10 cellular contexts compared by ENCODE assay signal in the genomic region with DNA sequence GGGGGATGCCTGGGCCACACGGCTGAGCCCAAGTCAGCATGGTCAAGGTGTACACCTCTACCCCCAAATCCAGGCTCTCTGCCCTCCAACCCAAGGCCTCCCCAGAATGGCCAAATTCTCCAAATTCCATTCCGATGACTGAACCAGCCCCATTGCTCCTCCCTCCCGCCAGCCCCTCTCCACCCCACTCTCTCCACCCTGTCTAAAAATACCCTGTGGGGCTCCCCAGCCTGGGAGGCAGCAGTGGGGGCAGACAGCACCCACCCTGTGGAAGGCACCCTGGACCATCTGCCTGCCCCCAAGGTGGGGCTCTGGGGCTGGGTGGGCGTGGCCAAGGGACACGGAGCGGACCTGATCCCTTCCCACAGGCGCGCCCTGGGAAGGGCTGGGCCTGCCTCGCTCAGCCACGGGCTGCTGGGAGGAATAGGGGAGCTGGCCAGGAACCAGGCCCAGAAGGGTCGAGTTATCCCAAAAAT. TPM values are rescaled to one million over a fixed set of nuclear protein-coding genes. Genes with fewer than 3 reads are reported as not detected.
DNase-seq lines count a peak whose midpoint lies in the region; ATAC-seq and TF ChIP-seq lines count a peak whose summit lies in the region.
"Had no signal": no experiment of that assay in that cellular context is flagged by ENCODE, and none has a peak within 500 bp of the region (broad histone marks: within the 10 kb centered on the region; RNA-seq: fewer than 3 reads in every experiment).

No MANE protein-coding gene starts in this region.

- H3K27me3 Mint-ChIP-seq in T-cell: no peaks in the 10 kb centered on the region

- ATAC-seq in T-cell (replicated peaks in 1 of 4) (no peak), GM18870 (IDR thresholded peaks at IDR 0.05; ENCODE audit: unreplicated experiment) (no peak), GM18520 (IDR thresholded peaks at IDR 0.05; ENCODE audit: unreplicated experiment) (no peak)

- H3K36me3 Mint-ChIP-seq in T-cell: no peaks in the 10 kb centered on the region

- H3K9me3 Mint-ChIP-seq in T-cell: no peaks in the 10 kb centered on the region

- TF ChIP-seq CTCF in HEK293 (tag by site-specific recombination; IDR thresholded peaks at IDR 0.05) (no peak), stomach (IDR thresholded peaks at IDR 0.05) (no peak)

- no peak for TF ChIP-seq EP300 in stomach (IDR thresholded peaks at IDR 0.05)

- H3K9me3 ChIP-seq in HEK293 (ENCODE audit: control insufficient read depth, insufficient read depth, low read depth, low read length): no peaks in the 10 kb centered on the region
- no peaks in the 10 kb centered on the region for H3K9me3 ChIP-seq in stomach

- no peak overlapping the region for H3K27ac Mint-ChIP-seq in T-cell

- H3K4me1 ChIP-seq in HEK293 (ENCODE audit: control insufficient read depth, insufficient read depth, low read length) (peaks cover 9% of the 10 kb centered on the region), stomach (peaks cover 45 to 76% (median 61%) of the 10 kb centered on the region in 4 donors)

- CTCF ChIA-PET in HEK293 (lab: Yijun Ruan, JAX) (interaction anchor here (0.6 to 1.2 kb wide), 3 partner anchors 9 to 144 kb away, joined by 3 to 4 read pairs (median 3); no protein-coding TSS in a partner anchor), T-cell (lab: Charles Lee) (no interaction called here)

- TF ChIP-seq POLR2A in stomach (IDR thresholded peaks at IDR 0.05): no peak

- DNase-seq in astrocyte of the hippocampus (ENCODE audit: low read depth, low spot score) (peak; percentile 78), islet precursor cell (peak; percentile 91), stomach (peak; percentile 52), T-cell (no peak), UCSD-AML1 (lab: John Stamatoyannopoulos, UW; ENCODE audit: unreplicated experiment) (no peak)

- no peaks in the 10 kb centered on the region for H3K27me3 ChIP-seq in stomach

- 40 to 47% (median 45%) methylated on average over 4 to 11 of the region's 11 CpGs for WGBS in stomach, 5 donors

- peaks cover 0 to 3% (median 2%) of the 10 kb centered on the region in 3 donors for H3K4me1 Mint-ChIP-seq in T-cell

- H3K4me3 ChIP-seq in HEK293 (ENCODE audit: low read depth, low read length): no peak overlapping the region
- peak overlapping the region; percentile 22 to 32 (median 28) for H3K4me3 ChIP-seq in stomach
- H3K4me3 ChIP-seq: SK-N-MC had no signal

- no peak overlapping the region for H3K4me3 Mint-ChIP-seq in T-cell

- H3K36me3 ChIP-seq in HEK293 (ENCODE audit: control insufficient read depth in 2 of 2, insufficient read depth in 1 of 2, low read length in 2 of 2) (peaks cover 0 to 19% of the 10 kb centered on the region in 2 experiments; a peak in 1 of 3 replicates), stomach (peaks cover 0 to 37% (median 28%) of the 10 kb centered on the region in 4 donors)

- H3K27ac ChIP-seq in HEK293 (ENCODE audit: extremely low read depth, low read depth, low read length): no peak overlapping the region
- H3K27ac ChIP-seq in stomach: peak overlapping the region; percentile 73 to 98 (median 89)
- H3K27ac ChIP-seq: SK-N-MC had no signal

- intact Hi-C loops in stomach (cut with DNase I; ENCODE audit: low total_unique reads): no loop called here

- POLR2A ChIA-PET in HEK293 (lab: Yijun Ruan, JAX) (interaction anchor here (1.3 to 15.4 kb wide), 3 partner anchors 11 to 15 kb away, joined by 3 to 198 read pairs (median 20); partner anchors contain the start of genes RPL10A and TEAD3), T-cell (lab: Charles Lee) (no interaction called here)

TF ChIP-seq in HEK293, 187 proteins besides CTCF, POLR2A, EP300 and RAD21 (continues in another document):
- TF ChIP-seq, protein P1, sequence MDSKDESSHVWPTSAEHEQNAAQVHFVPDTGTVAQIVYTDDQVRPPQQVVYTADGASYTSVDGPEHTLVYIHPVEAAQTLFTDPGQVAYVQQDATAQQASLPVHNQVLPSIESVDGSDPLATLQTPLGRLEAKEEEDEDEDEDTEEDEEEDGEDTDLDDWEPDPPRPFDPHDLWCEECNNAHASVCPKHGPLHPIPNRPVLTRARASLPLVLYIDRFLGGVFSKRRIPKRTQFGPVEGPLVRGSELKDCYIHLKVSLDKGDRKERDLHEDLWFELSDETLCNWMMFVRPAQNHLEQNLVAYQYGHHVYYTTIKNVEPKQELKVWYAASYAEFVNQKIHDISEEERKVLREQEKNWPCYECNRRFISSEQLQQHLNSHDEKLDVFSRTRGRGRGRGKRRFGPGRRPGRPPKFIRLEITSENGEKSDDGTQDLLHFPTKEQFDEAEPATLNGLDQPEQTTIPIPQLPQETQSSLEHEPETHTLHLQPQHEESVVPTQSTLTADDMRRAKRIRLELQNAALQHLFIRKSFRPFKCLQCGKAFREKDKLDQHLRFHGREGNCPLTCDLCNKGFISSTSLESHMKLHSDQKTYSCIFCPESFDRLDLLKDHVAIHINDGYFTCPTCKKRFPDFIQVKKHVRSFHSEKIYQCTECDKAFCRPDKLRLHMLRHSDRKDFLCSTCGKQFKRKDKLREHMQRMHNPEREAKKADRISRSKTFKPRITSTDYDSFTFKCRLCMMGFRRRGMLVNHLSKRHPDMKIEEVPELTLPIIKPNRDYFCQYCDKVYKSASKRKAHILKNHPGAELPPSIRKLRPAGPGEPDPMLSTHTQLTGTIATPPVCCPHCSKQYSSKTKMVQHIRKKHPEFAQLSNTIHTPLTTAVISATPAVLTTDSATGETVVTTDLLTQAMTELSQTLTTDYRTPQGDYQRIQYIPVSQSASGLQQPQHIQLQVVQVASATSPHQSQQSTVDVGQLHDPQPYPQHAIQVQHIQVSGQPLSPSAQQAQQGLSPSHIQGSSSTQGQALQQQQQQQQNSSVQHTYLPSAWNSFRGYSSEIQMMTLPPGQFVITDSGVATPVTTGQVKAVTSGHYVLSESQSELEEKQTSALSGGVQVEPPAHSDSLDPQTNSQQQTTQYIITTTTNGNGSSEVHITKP (tag by site-specific recombination; IDR thresholded peaks at IDR 0.05): no peak
- TF ChIP-seq GLI2 (tag by site-specific recombination; IDR thresholded peaks at IDR 0.05; ENCODE audit: borderline replicate concordance, low read depth) (no peak), KLF1 (tag by site-specific recombination; IDR thresholded peaks at IDR 0.05) (peak; percentile 93), ZNF768 (tag by site-specific recombination; IDR thresholded peaks at IDR 0.05) (no peak), ZNF169 (tag by site-specific recombination; IDR thresholded peaks at IDR 0.05) (no peak), ZNF530 (tag by site-specific recombination; IDR thresholded peaks at IDR 0.05; ENCODE audit: low read depth) (no peak), ZNF510 (tag by site-specific recombination; IDR thresholded peaks at IDR 0.05; ENCODE audit: insufficient replicate concordance) (no peak), ZNF664 (tag by site-specific recombination; IDR thresholded peaks at IDR 0.05) (no peak), HIC1 (tag by site-specific recombination; IDR thresholded peaks at IDR 0.05) (peak; percentile 33; the same call in 1 of the 2 replicates), PBX3 (CRISPR knock-in tag; IDR thresholded peaks at IDR 0.05) (no peak), ZNF660 (tag by site-specific recombination; IDR thresholded peaks at IDR 0.05) (no peak), GLIS1 (tag by site-specific recombination; IDR thresholded peaks at IDR 0.05) (peak; percentile 59)
- TF ChIP-seq, protein P2, sequence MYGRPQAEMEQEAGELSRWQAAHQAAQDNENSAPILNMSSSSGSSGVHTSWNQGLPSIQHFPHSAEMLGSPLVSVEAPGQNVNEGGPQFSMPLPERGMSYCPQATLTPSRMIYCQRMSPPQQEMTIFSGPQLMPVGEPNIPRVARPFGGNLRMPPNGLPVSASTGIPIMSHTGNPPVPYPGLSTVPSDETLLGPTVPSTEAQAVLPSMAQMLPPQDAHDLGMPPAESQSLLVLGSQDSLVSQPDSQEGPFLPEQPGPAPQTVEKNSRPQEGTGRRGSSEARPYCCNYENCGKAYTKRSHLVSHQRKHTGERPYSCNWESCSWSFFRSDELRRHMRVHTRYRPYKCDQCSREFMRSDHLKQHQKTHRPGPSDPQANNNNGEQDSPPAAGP (tag by site-specific recombination; IDR thresholded peaks at IDR 0.05): peak; percentile 61; the same call in 1 of the 2 replicates

RNA-seq across cellular contexts. Expression of gene TEAD3, which starts 11.4 kb away (rescaled TPM):
- total RNA-seq in stomach (10 to 100 TPM; 13.0 to 49.1 (median 19.1) TPM), T-cell (under 1 TPM in 3 of 5 donors, not detected in 2; 0.26 to 0.53 (median 0.41) TPM)
- 10 to 100 TPM; 18.4 to 31.0 (median 18.6) TPM for polyA plus RNA-seq in stomach

RNA-seq across cellular contexts. Expression of gene RPL10A, which starts 17.2 kb away (rescaled TPM):
- 1,000 to 10,000 TPM in 3 of 5 donors, 100 to 1,000 TPM in 2; 584 to 2,035 (median 1,370) TPM for total RNA-seq in stomach
- 1,000 to 10,000 TPM; 1,897 to 2,710 (median 2,028) TPM for polyA plus RNA-seq in stomach
- 1,000 to 10,000 TPM; 1,890 to 2,203 (median 2,081) TPM for total RNA-seq in T-cell

RNA-seq across cellular contexts. Expression of gene TULP1, which starts 27.3 kb away (rescaled TPM):
- not detected for total RNA-seq in stomach
- under 1 TPM in 1 of 3 donors, not detected in 2; 0.05 TPM for polyA plus RNA-seq in stomach
- not detected for total RNA-seq in T-cell
- polyA plus RNA-seq: neural cell had no signal

RNA-seq across cellular contexts. Expression of gene FANCE, which starts 33.3 kb away (rescaled TPM):
- total RNA-seq in stomach: 1 to 10 TPM; 1.3 to 8.3 (median 3.5) TPM
- polyA plus RNA-seq in stomach: 1 to 10 TPM; 3.1 to 4.9 (median 3.2) TPM
- 10 to 100 TPM in 3 of 5 donors, 1 to 10 TPM in 2; 5.6 to 12.8 (median 11.7) TPM for total RNA-seq in T-cell

Comparison
In these comparisons a context has a peak if more than half of its experiments do, and no peak if none do; other contexts are left out.
1. DNase-seq: peak in astrocyte of the hippocampus (single experiment), islet precursor cell (single experiment) and stomach (single experiment); none in T-cell (0 of 34) and UCSD-AML1 (single experiment).
2. RNA of gene TEAD3, which starts 11.4 kb away (total RNA-seq): 13.0 to 49.1 TPM in stomach; 0.26 to 0.53 TPM in T-cell; every median in the first group is over 4 times any median in the second.